Comparison of ENCODE assay signal across 1 cellular context in genomic region chr1:165497444-165498013, GRCh38.
TF ChIP-seq lines count a peak whose summit lies in the region.

No MANE protein-coding gene starts in this region.

TF ChIP-seq in HepG2, 621 proteins besides CTCF, POLR2A, EP300 and RAD21:
- TF ChIP-seq MYNN (CRISPR knock-in tag; IDR thresholded peaks at IDR 0.05; ENCODE audit: low read depth) (no peak), JDP2 (CRISPR knock-in tag; IDR thresholded peaks at IDR 0.05; ENCODE audit: borderline replicate concordance) (no peak), ZNF17 (CRISPR knock-in tag; IDR thresholded peaks at IDR 0.05) (no peak), ZBTB7B (CRISPR knock-in tag; IDR thresholded peaks at IDR 0.05) (no peak), NCOA2 (CRISPR knock-in tag; IDR thresholded peaks at IDR 0.05) (no peak)
TF ChIP-seq in HepG2: peak in this region for 0.
